In genomic region chr2:207716061-207716460, GRCh38 we compare ENCODE assay signal across 9 cellular contexts.
"Had no signal": no experiment of that assay in that cellular context is flagged by ENCODE, and none has a peak within 500 bp of the region (broad histone marks: within the 10 kb centered on the region; RNA-seq: fewer than 3 reads in every experiment).

No MANE protein-coding gene starts in this region.

- H3K4me3 Mint-ChIP-seq: GM23338, H9, HFFc6 had no signal

- H3K27ac ChIP-seq: GM23248 had no signal

- H3K27ac Mint-ChIP-seq: GM23338, H9, HFFc6 had no signal

- ATAC-seq: GM23338, HCT116 had no signal

- H3K4me1 ChIP-seq: HAP-1 had no signal

- H3K4me3 ChIP-seq: GM23248, GM23338, HAP-1 had no signal

- H3K9me3 ChIP-seq: HAP-1 had no signal

- DNase-seq: GM23248, GOT3, H7, H9, HCEC 1CT, HFFc6 had no signal

- H3K36me3 ChIP-seq: HAP-1 had no signal

- H3K9me3 Mint-ChIP-seq: GM23338, H9, HFFc6 had no signal
